15 cellular contexts compared by ENCODE assay signal in genomic region chr17:73283841-73284282, GRCh38. TPM values are rescaled to one million over a fixed set of nuclear protein-coding genes. Genes with fewer than 3 reads are reported as not detected.
A peak's percentile ranks its signal among the peaks of the same experiment; 100 is the strongest.
DNase-seq lines count a peak whose midpoint lies in the region; ATAC-seq, FAIRE-seq and TF ChIP-seq lines count a peak whose summit lies in the region.
"Had no signal": no experiment of that assay in that cellular context is flagged by ENCODE, and none has a peak within 500 bp of the region (broad histone marks: within the 10 kb centered on the region; RNA-seq: fewer than 3 reads in every experiment).

No MANE protein-coding gene starts in this region.

- H3K9ac ChIP-seq in H1 (replicated peaks in 1 of 4; ENCODE audit: extremely low read depth in 1 of 4, low read depth in 3 of 4, low read length in 3 of 4): no peak overlapping the region

- H3K27me3 ChIP-seq in H1 (replicated peaks in 1 of 4; ENCODE audit: control insufficient read depth in 3 of 4, extremely low read depth in 1 of 4, insufficient read depth in 3 of 4, low read length in 3 of 4) (no peaks in the 10 kb centered on the region), ovary (no peaks in the 10 kb centered on the region)

- H2BK5ac ChIP-seq in H1 (ENCODE audit: low read depth, low read length): no peak overlapping the region

- DNase-seq in ELF-1 (ENCODE audit: low read depth, low spot score) (peak; percentile 90), NCI-H82 (lab: John Stamatoyannopoulos, UW) (peak; percentile 72), H1 (ENCODE audit: low read depth in 1 of 2, low spot score in 2 of 2) (peak; percentile 23 to 77), ovary (peak; percentile 88 to 92 (median 90)), NCI-H146 treated with DMSO at 0.1 percent for 48 hours (lab: John Stamatoyannopoulos, UW; ENCODE audit: unreplicated experiment) (no peak), T-cell (no peak)
- DNase-seq: activated CD4-positive, alpha-beta T cell treated with anti-CD3 and anti-CD28 coated beads for 1 hour; activated effector memory CD4-positive, alpha-beta T cell treated with Interleukin-2 at 50 U/mL for 16 hours; CD4-positive, CD25-positive, alpha-beta regulatory T cell; NCI-H146 had no signal

- CTCF ChIA-PET in H1 (lab: Charles Lee; ENCODE audit: partially characterized antibody) (interaction anchor here (0.6 to 5.2 kb wide), 6 partner anchors 27 to 1450 kb away, joined by 3 to 28 read pairs (median 4); no protein-coding TSS in a partner anchor), T-cell (lab: Charles Lee) (no interaction called here)

- H3K4me1 Mint-ChIP-seq in T-cell: no peaks in the 10 kb centered on the region
- H3K4me1 Mint-ChIP-seq: CD4-positive, CD25-positive, alpha-beta regulatory T cell had no signal

- H3K4me3 ChIP-seq in H1 (ENCODE audit: extremely low read depth in 1 of 4, insufficient read depth in 2 of 4, low read depth in 3 of 4, low read length in 4 of 4): no peak overlapping the region
- H3K4me3 ChIP-seq in ovary: no peak overlapping the region

- H2AFZ ChIP-seq in H1 (ENCODE audit: low read length): no peak overlapping the region

- no peak overlapping the region for H3K27ac Mint-ChIP-seq in T-cell
- H3K27ac Mint-ChIP-seq: CD4-positive, CD25-positive, alpha-beta regulatory T cell had no signal

- no peaks in the 10 kb centered on the region for H3K36me3 Mint-ChIP-seq in T-cell
- H3K36me3 Mint-ChIP-seq: CD4-positive, CD25-positive, alpha-beta regulatory T cell had no signal

- H3K27me3 Mint-ChIP-seq in T-cell: peaks cover 0 to 7% of the 10 kb centered on the region in 2 donors

- peaks cover 0 to 6% (median 2%) of the 10 kb centered on the region in 4 experiments; a peak in 3 of 8 replicates for H3K36me3 ChIP-seq in H1 (ENCODE audit: control insufficient read depth in 2 of 4, insufficient read depth in 4 of 4, low read length in 3 of 4)
- no peaks in the 10 kb centered on the region for H3K36me3 ChIP-seq in ovary

- peaks cover 0 to 1% of the 10 kb centered on the region in 2 experiments for H4K20me1 ChIP-seq in H1 (replicated peaks in 1 of 2; ENCODE audit: control insufficient read depth in 1 of 2, insufficient read depth in 2 of 2, low read length in 2 of 2)

- FAIRE-seq in H1 (lab: Jason Lieb, UNC): no peak
- FAIRE-seq: GM19239 had no signal

- no peak overlapping the region for H3K56ac ChIP-seq in H1 (replicated peaks; ENCODE audit: insufficient read length, low read depth, low read length)

- POLR2A ChIA-PET in H1 (lab: Charles Lee; ENCODE audit: partially characterized antibody) (interaction anchor here (1.6 to 1.7 kb wide), 2 partner anchors 15 to 80 kb away, joined by 3 to 5 read pairs; no protein-coding TSS in a partner anchor), T-cell (lab: Charles Lee) (no interaction called here)

- 54% methylated on average over 9 of the region's 10 CpGs; no CpG with 5 or more reads in 1 of the 2 experiments for WGBS in H1 (ENCODE audit: extremely low coverage in 1 of 2, insufficient coverage in 1 of 2, insufficient read length in 1 of 2, insufficient replicate concordance in 2 of 2, low coverage in 1 of 2, low lambda C conversion rate in 2 of 2, missing lambda C conversion rate in 1 of 2), 2 experiments
- 3 to 16% (median 10%) methylated on average over 10 of the region's 10 CpGs for WGBS in ovary, 3 donors

- no peaks in the 10 kb centered on the region for H3K9me3 Mint-ChIP-seq in T-cell

- H2BK12ac ChIP-seq in H1 (ENCODE audit: low read depth, low read length): no peak overlapping the region

- no peak for TF ChIP-seq EP300 in H1 (IDR thresholded peaks at IDR 0.05; ENCODE audit: borderline replicate concordance in 1 of 2, low read depth in 2 of 2, low read length in 2 of 2)
- TF ChIP-seq EP300 in ovary (IDR thresholded peaks at IDR 0.05): no peak

- H2AK5ac ChIP-seq in H1 (ENCODE audit: low read depth, low read length): no peak overlapping the region

- no peaks in the 10 kb centered on the region for H3K23me2 ChIP-seq in H1 (ENCODE audit: low read depth, low read length)

- peak overlapping the region; percentile 35 to 41; a peak in 2 of 4 replicates for H3K4me2 ChIP-seq in H1 (ENCODE audit: insufficient read depth in 1 of 2, low read depth in 2 of 2, low read length in 2 of 2)

- TF ChIP-seq CTCF in H1 (IDR thresholded peaks at IDR 0.05; ENCODE audit: control extremely low read depth in 1 of 3, insufficient read depth in 1 of 3, low read depth in 1 of 3, low read length in 3 of 3): no peak
- TF ChIP-seq CTCF in ovary (IDR thresholded peaks at IDR 0.05): no peak

- H2BK20ac ChIP-seq in H1 (ENCODE audit: low read length): no peak overlapping the region

- intact Hi-C loops in ovary (cut with DNase I): no loop called here

- no peak overlapping the region for H3K4me3 Mint-ChIP-seq in T-cell
- H3K4me3 Mint-ChIP-seq: CD4-positive, CD25-positive, alpha-beta regulatory T cell had no signal

- H2BK120ac ChIP-seq in H1 (replicated peaks; ENCODE audit: low read depth, low read length): no peak overlapping the region

- no peak overlapping the region for H3K4ac ChIP-seq in H1 (replicated peaks; ENCODE audit: insufficient read length, low read depth, low read length)

- H4K91ac ChIP-seq in H1 (replicated peaks; ENCODE audit: insufficient read length, low read length): no peak overlapping the region

- no peak for TF ChIP-seq RAD21 in H1 (IDR thresholded peaks at IDR 0.05 in 1 of 2, conservative IDR thresholded peaks at IDR 0.05 in 1 of 2; ENCODE audit: low read depth in 2 of 2, low read length in 2 of 2)

- H4K8ac ChIP-seq in H1 (ENCODE audit: extremely low read depth, insufficient read depth, low read length): no peak overlapping the region

- H3K23ac ChIP-seq in H1 (ENCODE audit: insufficient read length): no peak overlapping the region

- H3K4me1 ChIP-seq in H1 (replicated peaks in 1 of 4; ENCODE audit: control insufficient read depth in 3 of 4, insufficient read depth in 4 of 4, low read length in 3 of 4) (peaks cover 0 to 13% (median 7%) of the 10 kb centered on the region in 4 experiments; a peak in 6 of 7 replicates), ovary (ENCODE audit: insufficient read depth) (peaks cover 62% of the 10 kb centered on the region)

- H3K79me1 ChIP-seq in H1 (ENCODE audit: low read depth, low read length): peaks cover 8% of the 10 kb centered on the region; the same call in 1 of the 2 replicates

- no peak overlapping the region for H2BK15ac ChIP-seq in H1 (ENCODE audit: low read length)

- ATAC-seq in GM19452 (IDR thresholded peaks at IDR 0.05; ENCODE audit: unreplicated experiment) (no peak), GM18502 (IDR thresholded peaks at IDR 0.05; ENCODE audit: poor library complexity, unreplicated experiment) (no peak), T-cell (replicated peaks in 1 of 4) (no peak)

- no peak for TF ChIP-seq POLR2A in H1 (IDR thresholded peaks at IDR 0.05; ENCODE audit: control extremely low read depth in 1 of 2, low read depth in 2 of 2, low read length in 2 of 2)
- TF ChIP-seq POLR2A in ovary (IDR thresholded peaks at IDR 0.05): no peak

- no peak overlapping the region for H3K18ac ChIP-seq in H1 (ENCODE audit: extremely low read depth, low read length)

- H3K9me3 ChIP-seq in H1 (ENCODE audit: insufficient read depth in 2 of 2, low read depth in 1 of 2, low read length in 1 of 2) (no peaks in the 10 kb centered on the region), ovary (no peaks in the 10 kb centered on the region)

- no peak overlapping the region for H3K27ac ChIP-seq in H1 (ENCODE audit: low read depth, low read length)
- H3K27ac ChIP-seq in ovary: peak overlapping the region; percentile 44 to 86
- H3K27ac ChIP-seq: HL-60 had no signal

- peak overlapping the region; percentile 58 for H4K5ac ChIP-seq in H1 (ENCODE audit: insufficient read length, low read depth, low read length)

- H3K79me2 ChIP-seq in H1 (ENCODE audit: control insufficient read depth in 1 of 2, insufficient read depth in 2 of 2, low read length in 2 of 2): no peaks in the 10 kb centered on the region

- no peak overlapping the region for H3K14ac ChIP-seq in H1 (ENCODE audit: insufficient read length)

TF ChIP-seq in H1, 55 proteins besides CTCF, POLR2A, EP300 and RAD21 (continues in another document):
- no peak for TF ChIP-seq CTBP2 (IDR thresholded peaks at IDR 0.05; ENCODE audit: borderline replicate concordance, insufficient read depth, insufficient read length, low read length)
- TF ChIP-seq SP1 (IDR thresholded peaks at IDR 0.05; ENCODE audit: low read depth, low read length): 0 out of 2 replicates have a peak, but pooled peaks have one; percentile 26

RNA-seq across cellular contexts. Expression of gene CPSF4L, which starts 22.2 kb away (rescaled TPM):
- not detected in 2 replicates for total RNA-seq in H1 (2021; fragmentation: NEBNext Ultra II Directional; extraction: Animal tissue kit (Norgen Biotek cat#: 25700))
- 0.28 TPM in 1 of 2 replicates, not detected in the other for polyA plus RNA-seq in H1 (2011; rRNA removed)
- polyA plus RNA-seq in H1 (2011; cell fraction: cytosol; rRNA removed): not detected
- polyA plus RNA-seq in H1 (2011; cell fraction: nucleus; rRNA removed): not detected
- not detected in 4 replicates for polyA plus RNA-seq in H1 (2012, experiment 1 of 2)
- not detected for polyA plus RNA-seq in H1 (2012, experiment 2 of 2)
- not detected for polyA plus RNA-seq in H1 (2013, experiment 1 of 2)
- polyA plus RNA-seq in H1 (2013, experiment 2 of 2): not detected
- polyA minus RNA-seq in H1 (2011; rRNA and poly(A)+ RNA removed): not detected in 2 replicates
- polyA minus RNA-seq in H1 (2011; cell fraction: cytosol; rRNA and poly(A)+ RNA removed): not detected
- not detected for polyA minus RNA-seq in H1 (2011; cell fraction: nucleus; rRNA and poly(A)+ RNA removed)
- under 1 TPM in 1 of 7 donors, not detected in 6; 0.25 TPM for total RNA-seq in ovary
- polyA plus RNA-seq in ovary: not detected
- total RNA-seq in T-cell: not detected
- total RNA-seq: CD4-positive, CD25-positive, alpha-beta regulatory T cell; myocyte had no signal
- polyA plus RNA-seq: CD4-positive, CD25-positive, alpha-beta regulatory T cell had no signal

RNA-seq across cellular contexts. Expression of gene CDC42EP4, which starts 27.9 kb away (rescaled TPM):
- total RNA-seq in H1 (2021; fragmentation: NEBNext Ultra II Directional; extraction: Animal tissue kit (Norgen Biotek cat#: 25700)): 12.6 and 13.1 TPM in 2 replicates
- polyA plus RNA-seq in H1 (2011; rRNA removed) (8.8 and 13.9 TPM in 2 replicates), ovary (100 to 1,000 TPM in 1 of 2 donors, 10 to 100 TPM in 1; 59.0 to 106 TPM)
- polyA plus RNA-seq in H1 (2011; cell fraction: cytosol; rRNA removed): 10.7 TPM
- 12.2 TPM for polyA plus RNA-seq in H1 (2011; cell fraction: nucleus; rRNA removed)
- polyA plus RNA-seq in H1 (2012, experiment 1 of 2): 8.2 to 11.6 TPM (median 10.3 TPM) in 4 replicates
- 11.4 TPM for polyA plus RNA-seq in H1 (2012, experiment 2 of 2)
- 6.2 TPM for polyA plus RNA-seq in H1 (2013, experiment 1 of 2)
- polyA plus RNA-seq in H1 (2013, experiment 2 of 2): 6.5 TPM
- 10.9 and 12.7 TPM in 2 replicates for polyA minus RNA-seq in H1 (2011; rRNA and poly(A)+ RNA removed)
- 13.9 TPM for polyA minus RNA-seq in H1 (2011; cell fraction: cytosol; rRNA and poly(A)+ RNA removed)
- 19.5 TPM for polyA minus RNA-seq in H1 (2011; cell fraction: nucleus; rRNA and poly(A)+ RNA removed)
- total RNA-seq in ovary (100 to 1,000 TPM in 5 of 7 donors, 10 to 100 TPM in 2; 82.4 to 171 (median 120) TPM), T-cell (1 to 10 TPM; 1.1 to 3.7 (median 1.3) TPM)

Comparison
In these comparisons a context has a peak if more than half of its experiments do, and no peak if none do; other contexts are left out.
1. DNase-seq: peak in ELF-1 (single experiment), NCI-H82 (single experiment), H1 (2 of 2) and ovary (5 of 5); none in NCI-H146 treated with DMSO at 0.1 percent for 48 hours (single experiment) and T-cell (0 of 34).